Comparison of ENCODE assay signal across 15 cellular contexts in the genomic region with DNA sequence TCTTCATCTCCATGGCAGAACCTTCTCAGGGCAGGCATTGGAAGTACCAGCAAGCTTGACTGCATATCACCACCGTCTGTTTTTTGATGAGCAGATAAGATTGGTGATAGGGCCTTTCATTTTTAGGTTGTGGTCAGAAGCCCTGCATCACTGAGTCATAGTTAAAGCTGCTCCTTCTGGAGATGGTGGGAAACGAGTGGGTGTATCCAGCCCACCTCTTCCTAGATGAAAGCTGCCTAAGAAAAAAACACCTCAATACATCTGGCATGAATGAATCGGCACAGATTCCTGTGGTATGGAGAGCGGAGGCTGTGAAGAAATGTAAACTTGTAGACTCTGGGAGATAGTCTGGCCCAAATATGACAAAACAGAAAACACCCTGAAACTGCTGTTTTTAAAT.
DNase-seq lines count a peak whose midpoint lies in the region; ATAC-seq, FAIRE-seq and TF ChIP-seq lines count a peak whose summit lies in the region.
"Had no signal": no experiment of that assay in that cellular context is flagged by ENCODE, and none has a peak within 500 bp of the region (broad histone marks: within the 10 kb centered on the region; RNA-seq: fewer than 3 reads in every experiment).

No MANE protein-coding gene starts in this region.

- no peak overlapping the region for H4K8ac ChIP-seq in mesendoderm (ENCODE audit: low read depth, low read length)

- TF ChIP-seq CTCF in AG09319 (IDR thresholded peaks at IDR 0.05; ENCODE audit: low read depth, low read length) (no peak), HFF-Myc (IDR thresholded peaks at IDR 0.05; ENCODE audit: low read depth, low read length, missing control alignments) (no peak), astrocyte (IDR thresholded peaks at IDR 0.05; ENCODE audit: insufficient read depth, low read depth, low read length) (no peak), type B pancreatic cell (conservative IDR thresholded peaks at IDR 0.05) (no peak)

- peak overlapping the region; percentile 60 for H3K9ac ChIP-seq in astrocyte (ENCODE audit: low read length)
- no peak overlapping the region for H3K9ac ChIP-seq in mesendoderm (ENCODE audit: low read length)
- H3K9ac ChIP-seq: parathyroid adenoma had no signal

- H3K79me1 ChIP-seq in mesendoderm (ENCODE audit: low read length): no peaks in the 10 kb centered on the region

- H3K9me3 ChIP-seq in astrocyte (ENCODE audit: insufficient read depth, low read depth, low read length): no peaks in the 10 kb centered on the region
- H3K9me3 ChIP-seq: transverse colon had no signal

- no peak overlapping the region for H2AK5ac ChIP-seq in mesendoderm (ENCODE audit: low read length)

- DNase-seq in AG09319 (ENCODE audit: extremely low read depth, low read depth) (peak; percentile 49), HFF-Myc (ENCODE audit: extremely low read depth, low read depth) (peak; percentile 95), astrocyte (ENCODE audit: low read depth) (peak; percentile 99), mesendoderm (peak; percentile 11), epidermal melanocyte (ENCODE audit: insufficient read length, low spot score) (no peak), SK-N-DZ (ENCODE audit: low spot score) (no peak), type B pancreatic cell (ENCODE audit: extremely low spot score, unreplicated experiment) (no peak)
- DNase-seq: CD8-positive, alpha-beta T cell; NCI-H2107; T1000; transverse colon had no signal

- H3K27ac ChIP-seq in astrocyte (ENCODE audit: low read depth, low read length): peak overlapping the region; percentile 83
- no peak overlapping the region for H3K27ac ChIP-seq in mesendoderm (ENCODE audit: low read depth, low read length)
- H3K27ac ChIP-seq: parathyroid adenoma, transverse colon had no signal

- H3K4me3 ChIP-seq in HFF-Myc (replicated peaks; ENCODE audit: low read depth, low read length): no peak overlapping the region
- no peak overlapping the region for H3K4me3 ChIP-seq in astrocyte (ENCODE audit: insufficient read depth, low read depth, low read length)
- H3K4me3 ChIP-seq in mesendoderm (ENCODE audit: low read length): no peak overlapping the region
- H3K4me3 ChIP-seq: K562, transverse colon had no signal

- no peaks in the 10 kb centered on the region for H3K79me2 ChIP-seq in astrocyte (ENCODE audit: insufficient read depth, low read length)
- no peaks in the 10 kb centered on the region for H3K79me2 ChIP-seq in mesendoderm (ENCODE audit: control insufficient read depth, insufficient read depth, low read length)
- H3K79me2 ChIP-seq: parathyroid adenoma had no signal

- no CpG with 5 or more reads among the region's 4 CpGs for WGBS in mesendoderm (ENCODE audit: extremely low coverage, insufficient coverage, low lambda C conversion rate)

- no peak for ATAC-seq in GM21360 (IDR thresholded peaks at IDR 0.05; ENCODE audit: unreplicated experiment)
- ATAC-seq: CD8-positive, alpha-beta T cell; K562; Panc1 had no signal

- no peaks in the 10 kb centered on the region for H4K20me1 ChIP-seq in astrocyte (ENCODE audit: insufficient read depth, low read length)

- no peak overlapping the region for H3K4me3 Mint-ChIP-seq in astrocyte (ENCODE audit: unreplicated experiment)
- no peak overlapping the region for H3K4me3 Mint-ChIP-seq in type B pancreatic cell
- H3K4me3 Mint-ChIP-seq: CD8-positive, alpha-beta T cell had no signal

- no peak overlapping the region for H2BK120ac ChIP-seq in mesendoderm (ENCODE audit: low read depth, low read length)

- H3K27ac Mint-ChIP-seq in astrocyte (ENCODE audit: unreplicated experiment) (peak overlapping the region; percentile 79), type B pancreatic cell (no peak overlapping the region)
- H3K27ac Mint-ChIP-seq: CD8-positive, alpha-beta T cell had no signal

- H3K9me3 Mint-ChIP-seq in astrocyte (ENCODE audit: unreplicated experiment) (peaks cover 2% of the 10 kb centered on the region), type B pancreatic cell (no peaks in the 10 kb centered on the region)
- H3K9me3 Mint-ChIP-seq: CD8-positive, alpha-beta T cell had no signal

- no peak overlapping the region for H3K23ac ChIP-seq in mesendoderm (ENCODE audit: low read length)

- peak overlapping the region; percentile 21 for H3K4me2 ChIP-seq in astrocyte (ENCODE audit: low read length)
- H3K4me2 ChIP-seq in mesendoderm (ENCODE audit: low read length): no peak overlapping the region

- H3K36me3 Mint-ChIP-seq in astrocyte (ENCODE audit: low read depth, unreplicated experiment) (no peaks in the 10 kb centered on the region), type B pancreatic cell (no peaks in the 10 kb centered on the region)
- H3K36me3 Mint-ChIP-seq: CD8-positive, alpha-beta T cell had no signal

- FAIRE-seq in astrocyte (lab: Jason Lieb, UNC): peak; percentile 23
- FAIRE-seq: K562 had no signal

- H3K4me1 Mint-ChIP-seq in astrocyte (ENCODE audit: low read depth, unreplicated experiment) (peaks cover 42% of the 10 kb centered on the region), type B pancreatic cell (ENCODE audit: unreplicated experiment) (no peaks in the 10 kb centered on the region)

- no peak overlapping the region for H2AFZ ChIP-seq in astrocyte (ENCODE audit: low read depth, low read length)
- H2AFZ ChIP-seq: parathyroid adenoma had no signal

- H3K18ac ChIP-seq in mesendoderm (ENCODE audit: low read length): no peak overlapping the region

- no peak overlapping the region for H2BK15ac ChIP-seq in mesendoderm (replicated peaks; ENCODE audit: low read depth)

- H3K56ac ChIP-seq in mesendoderm (ENCODE audit: low read length): no peak overlapping the region

- H3K27me3 ChIP-seq in astrocyte (ENCODE audit: insufficient read depth, low read length): no peaks in the 10 kb centered on the region
- no peaks in the 10 kb centered on the region for H3K27me3 ChIP-seq in mesendoderm (ENCODE audit: insufficient read depth, low read length, poor library complexity)
- H3K27me3 ChIP-seq: transverse colon had no signal

- H3K4me1 ChIP-seq in astrocyte (ENCODE audit: insufficient read depth, low read length): peaks cover 11% of the 10 kb centered on the region
- H3K4me1 ChIP-seq in mesendoderm (ENCODE audit: control insufficient read depth, low read depth, low read length): no peaks in the 10 kb centered on the region
- H3K4me1 ChIP-seq: parathyroid adenoma, transverse colon had no signal

- H2BK5ac ChIP-seq in mesendoderm (ENCODE audit: low read length): no peak overlapping the region

- H3K36me3 ChIP-seq in astrocyte (ENCODE audit: insufficient read depth, low read length): no peaks in the 10 kb centered on the region
- H3K36me3 ChIP-seq in mesendoderm (ENCODE audit: control insufficient read depth, insufficient read depth, low read length): no peaks in the 10 kb centered on the region
- H3K36me3 ChIP-seq: transverse colon had no signal

- H3K27me3 Mint-ChIP-seq in astrocyte (ENCODE audit: low read depth, unreplicated experiment): no peaks in the 10 kb centered on the region
- peaks cover 5% of the 10 kb centered on the region for H3K27me3 Mint-ChIP-seq in type B pancreatic cell

- no peak overlapping the region for H4K5ac ChIP-seq in mesendoderm (ENCODE audit: low read length)

- H3K4ac ChIP-seq in mesendoderm (ENCODE audit: low read depth, low read length): no peak overlapping the region

Comparison
In these comparisons a context has a peak if more than half of its experiments do, and no peak if none do; other contexts are left out.
1. DNase-seq: peak in AG09319 (single experiment), HFF-Myc (single experiment), astrocyte (single experiment) and mesendoderm (single experiment); none in epidermal melanocyte (single experiment), SK-N-DZ (single experiment) and type B pancreatic cell (single experiment).